ENCODE assay signal across 9 cellular contexts in genomic region chr5:157548513-157549282, GRCh38. TPM values are rescaled to one million over a fixed set of nuclear protein-coding genes. Genes with fewer than 3 reads are reported as not detected.
A peak's percentile ranks its signal among the peaks of the same experiment; 100 is the strongest.
DNase-seq lines count a peak whose midpoint lies in the region; ATAC-seq and TF ChIP-seq lines count a peak whose summit lies in the region.
"Had no signal": no experiment of that assay in that cellular context is flagged by ENCODE, and none has a peak within 500 bp of the region (broad histone marks: within the 10 kb centered on the region; RNA-seq: fewer than 3 reads in every experiment).

No MANE protein-coding gene starts in this region.

- peak; percentile 90 for DNase-seq in AG08395 (ENCODE audit: low spot score)
- DNase-seq in HCEC 1CT = peak; percentile 91
- peak; percentile 75 for DNase-seq in astrocyte of the hippocampus (ENCODE audit: low read depth, low spot score)
- DNase-seq in lower lobe of right lung = no peak
- DNase-seq in putamen (ENCODE audit: low spot score) = no peak
- DNase-seq in MM.1S = no peak
- DNase-seq: amygdala had no signal

- H3K79me2 ChIP-seq in MM.1S (ENCODE audit: low read length) = no peaks in the 10 kb centered on the region

- no peaks in the 10 kb centered on the region for H3F3A ChIP-seq in MM.1S (ENCODE audit: insufficient read depth, low read length)

- H3K9me2 ChIP-seq in MM.1S (replicated peaks; ENCODE audit: insufficient read depth, low read length) = no peaks in the 10 kb centered on the region

- H3K4me3 ChIP-seq in lower lobe of right lung = no peak overlapping the region
- no peak overlapping the region for H3K4me3 ChIP-seq in MM.1S (ENCODE audit: low read length)

- H2AFZ ChIP-seq in MM.1S (ENCODE audit: low read length) = no peak overlapping the region

- intact Hi-C loops in lower lobe of right lung (cut with DNase I) = no loop called here

- no peak overlapping the region for H3K9ac ChIP-seq in MM.1S (ENCODE audit: low read length)

- TF ChIP-seq CTCF in lower lobe of right lung (IDR thresholded peaks at IDR 0.05) = no peak
- TF ChIP-seq CTCF in MM.1S (IDR thresholded peaks at IDR 0.05; ENCODE audit: low read length) = no peak

- peaks cover 48% of the 10 kb centered on the region for H3K4me1 ChIP-seq in lower lobe of right lung
- peaks cover 17% of the 10 kb centered on the region for H3K4me1 ChIP-seq in MM.1S (ENCODE audit: low read length)

- H3K9me3 ChIP-seq in lower lobe of right lung (no peaks in the 10 kb centered on the region), MM.1S (replicated peaks; ENCODE audit: insufficient read depth, low read length) (no peaks in the 10 kb centered on the region)

- H3K4me2 ChIP-seq in MM.1S (ENCODE audit: low read depth, low read length) = no peak overlapping the region

- peak overlapping the region; percentile 22 for H3K27ac ChIP-seq in lower lobe of right lung
- H3K27ac ChIP-seq in MM.1S (ENCODE audit: low read length) = no peak overlapping the region

- ATAC-seq in lower lobe of right lung = peak in 1 of 2 donors; percentile 26
- no peak for ATAC-seq in GM19463 (IDR thresholded peaks at IDR 0.05; ENCODE audit: unreplicated experiment)
- no peak for ATAC-seq in GM18517 (IDR thresholded peaks at IDR 0.05; ENCODE audit: unreplicated experiment)

- H3K27me3 ChIP-seq in lower lobe of right lung (ENCODE audit: low read depth) (no peaks in the 10 kb centered on the region), MM.1S (replicated peaks; ENCODE audit: insufficient read depth, low read length) (no peaks in the 10 kb centered on the region)

- no peaks in the 10 kb centered on the region for H4K20me1 ChIP-seq in MM.1S (ENCODE audit: insufficient read depth, low read length)

- H3K36me3 ChIP-seq in lower lobe of right lung (no peaks in the 10 kb centered on the region), MM.1S (replicated peaks; ENCODE audit: insufficient read depth, low read length) (no peaks in the 10 kb centered on the region)

RNA-seq across cellular contexts. Expression of gene ADAM19, which starts 26.9 kb away (rescaled TPM):
- total RNA-seq in lower lobe of right lung = 12.0 TPM

Comparison
In these comparisons a context has a peak if more than half of its experiments do, and no peak if none do; other contexts are left out.
1. DNase-seq: peak in AG08395 (single experiment), HCEC 1CT (single experiment) and astrocyte of the hippocampus (single experiment); none in lower lobe of right lung (single experiment), putamen (single experiment) and MM.1S (single experiment).